30 cellular contexts compared by ENCODE assay signal in genomic region chr13:48040059-48040458, GRCh38. TPM values are rescaled to one million over a fixed set of nuclear protein-coding genes. Genes with fewer than 3 reads are reported as not detected.
DNase-seq lines count a peak whose midpoint lies in the region; ATAC-seq and TF ChIP-seq lines count a peak whose summit lies in the region.
"Had no signal": no experiment of that assay in that cellular context is flagged by ENCODE, and none has a peak within 500 bp of the region (broad histone marks: within the 10 kb centered on the region; RNA-seq: fewer than 3 reads in every experiment).

No MANE protein-coding gene starts in this region.

- peaks cover 48% of the 10 kb centered on the region for H3K4me1 Mint-ChIP-seq in T-helper 2 cell treated with Interferon-gamma antibody and Interleukin-4, amounts not matched to agents 5 μg/mL and 100 μg/mL, for 36 hours (ENCODE audit: low read depth)
- peaks cover 47% of the 10 kb centered on the region for H3K4me1 Mint-ChIP-seq in CD4-positive, alpha-beta T cell (ENCODE audit: low read depth)
- peaks cover 21% of the 10 kb centered on the region for H3K4me1 Mint-ChIP-seq in activated T-helper 17 cell treated with anti-CD3 and anti-CD28 coated beads, Interleukin-2, amount 50 U/mL, for 72 hours
- peaks cover 17 to 66% (median 36%) of the 10 kb centered on the region in 7 donors for H3K4me1 Mint-ChIP-seq in naive thymus-derived CD4-positive, alpha-beta T cell
- peaks cover 52% of the 10 kb centered on the region for H3K4me1 Mint-ChIP-seq in activated CD8-positive, alpha-beta T cell treated with anti-CD3 and anti-CD28 coated beads for 36 hours (ENCODE audit: low read depth)

- peaks cover 14 to 18% of the 10 kb centered on the region in 2 donors for H3K4me1 ChIP-seq in naive thymus-derived CD4-positive, alpha-beta T cell (ENCODE audit: control insufficient read depth in 2 of 2, insufficient read depth in 2 of 2, low read length in 2 of 2)

- no peak for DNase-seq in T-helper 2 cell treated with Interferon-gamma antibody and Interleukin-4, amounts not matched to agents 5 μg/mL and 100 μg/mL, for 36 hours (ENCODE audit: low spot score)
- no peak for DNase-seq in T-helper 2 cell
- no peak for DNase-seq in CD4-positive, alpha-beta T cell
- no peak for DNase-seq in naive thymus-derived CD4-positive, alpha-beta T cell
- DNase-seq in activated CD8-positive, alpha-beta T cell treated with anti-CD3 and anti-CD28 coated beads for 36 hours = no peak
- no peak for DNase-seq in pons (ENCODE audit: low spot score)
- DNase-seq: activated CD8-positive, alpha-beta T cell treated with anti-CD3 and anti-CD28 coated beads, Interleukin-2, amount 10 ng/mL, durations not matched to agents 7 days and 5 days; activated naive CD4-positive, alpha-beta T cell treated with anti-CD3 and anti-CD28 coated beads, Interleukin-2, amount 50 U/mL, for 16 hours; activated T-cell treated with anti-CD3 and anti-CD28 coated beads for 4 hours; CD8-positive, alpha-beta T cell; cerebellar nuclear complex; left cardiac atrium; naive thymus-derived CD8-positive, alpha-beta T cell; NCI-H1092; NCI-H2081; NCI-H345; NCI-H774; pancreas; stimulated activated CD4-positive, alpha-beta T cell treated with anti-CD3 and anti-CD28 coated beads, Interleukin-12 subunit alpha, Interleukin-12 subunit beta, amount 100 ng/mL, for 4 hours; stimulated activated CD4-positive, alpha-beta T cell treated with anti-CD3 and anti-CD28 coated beads, Interleukin-4, amount 100 ng/mL, for 24 hours; stimulated activated naive CD4-positive, alpha-beta T cell had no signal

- TF ChIP-seq CTCF in CD4-positive, alpha-beta T cell (IDR thresholded peaks at IDR 0.05) = no peak
- no peak for TF ChIP-seq CTCF in activated CD8-positive, alpha-beta T cell treated with anti-CD3 and anti-CD28 coated beads for 36 hours (IDR thresholded peaks at IDR 0.05)

- H3K4me3 Mint-ChIP-seq in T-helper 2 cell treated with Interferon-gamma antibody and Interleukin-4, amounts not matched to agents 5 μg/mL and 100 μg/mL, for 36 hours = peak overlapping the region; percentile 29
- H3K4me3 Mint-ChIP-seq in CD4-positive, alpha-beta T cell = peak overlapping the region; percentile 65
- peak overlapping the region; percentile 99 for H3K4me3 Mint-ChIP-seq in activated T-helper 17 cell treated with anti-CD3 and anti-CD28 coated beads, Interleukin-2, amount 50 U/mL, for 72 hours
- H3K4me3 Mint-ChIP-seq in naive thymus-derived CD4-positive, alpha-beta T cell = peak overlapping the region in 2 of 10 donors; percentile 19 to 82
- no peak overlapping the region for H3K4me3 Mint-ChIP-seq in activated CD8-positive, alpha-beta T cell treated with anti-CD3 and anti-CD28 coated beads for 36 hours
- H3K4me3 Mint-ChIP-seq: CD8-positive, alpha-beta T cell had no signal

- H3K27me3 ChIP-seq in CD4-positive, alpha-beta T cell (ENCODE audit: control insufficient read depth, insufficient read depth, low read length) = no peaks in the 10 kb centered on the region
- no peaks in the 10 kb centered on the region for H3K27me3 ChIP-seq in naive thymus-derived CD4-positive, alpha-beta T cell (ENCODE audit: control insufficient read depth in 2 of 2, insufficient read depth in 2 of 2, low read length in 2 of 2)
- H3K27me3 ChIP-seq: pancreas had no signal

- POLR2A ChIA-PET in CD4-positive, alpha-beta T cell (lab: Charles Lee) = interaction anchor here (3.0 kb wide), 1 partner anchor 39 kb away, joined by 12 read pairs; the partner anchor contains the start of gene SUCLA2
- POLR2A ChIA-PET in naive thymus-derived CD4-positive, alpha-beta T cell (lab: Charles Lee) = interaction anchor here (0.9 to 2.4 kb wide), 2 partner anchors 55 to 489 kb away, joined by 4 to 6 read pairs; partner anchors contain the start of gene MED4
- POLR2A ChIA-PET in activated CD8-positive, alpha-beta T cell treated with anti-CD3 and anti-CD28 coated beads for 36 hours (lab: Charles Lee) = interaction anchor here (3.0 kb wide), 1 partner anchor 9 kb away, joined by 8 read pairs; no protein-coding TSS in a partner anchor

- intact Hi-C loops in CD4-positive, alpha-beta T cell (cut with DNase I, micrococcal nuclease) = loop anchor here in 1 of 2 experiments (5.0 kb wide), 1 partner anchor 1407 kb away; no protein-coding TSS in a partner anchor
- intact Hi-C loops in naive thymus-derived CD4-positive, alpha-beta T cell (cut with micrococcal nuclease) = loop anchor here (5.0 kb wide), 1 partner anchor 37 kb away; no protein-coding TSS in a partner anchor
- intact Hi-C loops in activated CD8-positive, alpha-beta T cell treated with anti-CD3 and anti-CD28 coated beads for 36 hours (cut with micrococcal nuclease) = no loop called here

- CTCF ChIA-PET in CD4-positive, alpha-beta T cell (lab: Charles Lee) = interaction anchor here (0.8 kb wide), 1 partner anchor 55 kb away, joined by 3 read pairs; the partner anchor contains the start of gene MED4
- CTCF ChIA-PET in naive thymus-derived CD4-positive, alpha-beta T cell (lab: Charles Lee) = interaction anchor here (0.6 to 1.0 kb wide), 2 partner anchors 9 to 55 kb away, joined by 3 read pairs; partner anchors contain the start of gene MED4
- CTCF ChIA-PET in activated CD8-positive, alpha-beta T cell treated with anti-CD3 and anti-CD28 coated beads for 36 hours (lab: Charles Lee) = no interaction called here

- ATAC-seq in CD4-positive, alpha-beta T cell (ENCODE audit: poor library complexity) = no peak
- no peak for ATAC-seq in activated T-helper 17 cell treated with anti-CD3 and anti-CD28 coated beads, Interleukin-2, amount 50 U/mL, for 72 hours (replicated peaks)
- no peak for ATAC-seq in naive thymus-derived CD4-positive, alpha-beta T cell
- ATAC-seq in activated CD8-positive, alpha-beta T cell treated with anti-CD3 and anti-CD28 coated beads for 36 hours = no peak
- ATAC-seq in HG03175 (IDR thresholded peaks at IDR 0.05; ENCODE audit: unreplicated experiment) = no peak
- ATAC-seq: activated CD8-positive, alpha-beta T cell treated with anti-CD3 and anti-CD28 coated beads, Interleukin-2, amount 10 ng/mL, durations not matched to agents 7 days and 5 days; CD8-positive, alpha-beta T cell; left cardiac atrium; naive thymus-derived CD8-positive, alpha-beta T cell; pancreas; right cardiac atrium; WTC11 had no signal

- H3K27me3 Mint-ChIP-seq in T-helper 2 cell treated with Interferon-gamma antibody and Interleukin-4, amounts not matched to agents 5 μg/mL and 100 μg/mL, for 36 hours (ENCODE audit: low read depth) = no peaks in the 10 kb centered on the region
- no peaks in the 10 kb centered on the region for H3K27me3 Mint-ChIP-seq in CD4-positive, alpha-beta T cell
- H3K27me3 Mint-ChIP-seq in activated T-helper 17 cell treated with anti-CD3 and anti-CD28 coated beads, Interleukin-2, amount 50 U/mL, for 72 hours = no peaks in the 10 kb centered on the region
- H3K27me3 Mint-ChIP-seq in naive thymus-derived CD4-positive, alpha-beta T cell = no peaks in the 10 kb centered on the region
- no peaks in the 10 kb centered on the region for H3K27me3 Mint-ChIP-seq in activated CD8-positive, alpha-beta T cell treated with anti-CD3 and anti-CD28 coated beads for 36 hours
- H3K27me3 Mint-ChIP-seq: naive thymus-derived CD8-positive, alpha-beta T cell had no signal

- H3K36me3 ChIP-seq in naive thymus-derived CD4-positive, alpha-beta T cell (ENCODE audit: control insufficient read depth in 2 of 3, insufficient read depth in 3 of 3, low read length in 3 of 3) = peaks cover 0 to 7% (median 0%) of the 10 kb centered on the region in 3 experiments
- H3K36me3 ChIP-seq: pancreas, thoracic aorta had no signal

- H3K27ac Mint-ChIP-seq in T-helper 2 cell treated with Interferon-gamma antibody and Interleukin-4, amounts not matched to agents 5 μg/mL and 100 μg/mL, for 36 hours = peak overlapping the region; percentile 45
- no peak overlapping the region for H3K27ac Mint-ChIP-seq in CD4-positive, alpha-beta T cell
- H3K27ac Mint-ChIP-seq in activated T-helper 17 cell treated with anti-CD3 and anti-CD28 coated beads, Interleukin-2, amount 50 U/mL, for 72 hours = no peak overlapping the region
- peak overlapping the region in 5 of 9 donors; percentile 21 to 97 (median 80) for H3K27ac Mint-ChIP-seq in naive thymus-derived CD4-positive, alpha-beta T cell
- H3K27ac Mint-ChIP-seq in activated CD8-positive, alpha-beta T cell treated with anti-CD3 and anti-CD28 coated beads for 36 hours = no peak overlapping the region

- H3K9me3 ChIP-seq in CD4-positive, alpha-beta T cell (ENCODE audit: control insufficient read depth, low read length) = no peaks in the 10 kb centered on the region
- no peaks in the 10 kb centered on the region for H3K9me3 ChIP-seq in naive thymus-derived CD4-positive, alpha-beta T cell (ENCODE audit: control insufficient read depth in 2 of 3, low read length in 3 of 3)
- H3K9me3 ChIP-seq: HAP-1, pancreas, thoracic aorta had no signal

- H3K9me3 Mint-ChIP-seq in T-helper 2 cell treated with Interferon-gamma antibody and Interleukin-4, amounts not matched to agents 5 μg/mL and 100 μg/mL, for 36 hours = no peaks in the 10 kb centered on the region
- no peaks in the 10 kb centered on the region for H3K9me3 Mint-ChIP-seq in CD4-positive, alpha-beta T cell
- no peaks in the 10 kb centered on the region for H3K9me3 Mint-ChIP-seq in activated T-helper 17 cell treated with anti-CD3 and anti-CD28 coated beads, Interleukin-2, amount 50 U/mL, for 72 hours
- no peaks in the 10 kb centered on the region for H3K9me3 Mint-ChIP-seq in naive thymus-derived CD4-positive, alpha-beta T cell
- no peaks in the 10 kb centered on the region for H3K9me3 Mint-ChIP-seq in activated CD8-positive, alpha-beta T cell treated with anti-CD3 and anti-CD28 coated beads for 36 hours
- H3K9me3 Mint-ChIP-seq: CD8-positive, alpha-beta T cell; naive thymus-derived CD8-positive, alpha-beta T cell; WTC11 had no signal

- H3K27ac ChIP-seq in CD4-positive, alpha-beta T cell (ENCODE audit: low read depth, low read length) = no peak overlapping the region
- H3K27ac ChIP-seq in naive thymus-derived CD4-positive, alpha-beta T cell (ENCODE audit: low read depth, low read length) = no peak overlapping the region
- H3K27ac ChIP-seq: 22Rv1, HL-60, pancreas, SK-N-MC, thoracic aorta had no signal

- peaks cover 45% of the 10 kb centered on the region for H3K36me3 Mint-ChIP-seq in T-helper 2 cell treated with Interferon-gamma antibody and Interleukin-4, amounts not matched to agents 5 μg/mL and 100 μg/mL, for 36 hours (ENCODE audit: low read depth)
- peaks cover 51% of the 10 kb centered on the region for H3K36me3 Mint-ChIP-seq in CD4-positive, alpha-beta T cell (ENCODE audit: low read depth)
- peaks cover 42% of the 10 kb centered on the region for H3K36me3 Mint-ChIP-seq in activated T-helper 17 cell treated with anti-CD3 and anti-CD28 coated beads, Interleukin-2, amount 50 U/mL, for 72 hours (ENCODE audit: low read depth)
- H3K36me3 Mint-ChIP-seq in naive thymus-derived CD4-positive, alpha-beta T cell = peaks cover 4 to 19% (median 13%) of the 10 kb centered on the region in 5 donors
- H3K36me3 Mint-ChIP-seq in activated CD8-positive, alpha-beta T cell treated with anti-CD3 and anti-CD28 coated beads for 36 hours (ENCODE audit: low read depth) = peaks cover 25% of the 10 kb centered on the region

- H3K4me3 ChIP-seq in naive thymus-derived CD4-positive, alpha-beta T cell (ENCODE audit: low read length) = no peak overlapping the region
- H3K4me3 ChIP-seq: HAP-1, pancreas, SK-N-MC, thoracic aorta had no signal

RNA-seq across cellular contexts. Expression of gene NUDT15, which starts 2.5 kb away (rescaled TPM):
- total RNA-seq in CD4-positive, alpha-beta T cell = 10 to 100 TPM; 14.4 to 16.2 TPM
- 10 to 100 TPM; 20.1 to 28.1 TPM for total RNA-seq in activated T-helper 17 cell treated with anti-CD3 and anti-CD28 coated beads, Interleukin-2, amount 50 U/mL, for 72 hours
- total RNA-seq in naive thymus-derived CD4-positive, alpha-beta T cell = 10 to 100 TPM in 1 of 5 experiments, 1 to 10 TPM in 4; 4.3 to 13.6 (median 8.7) TPM
- 10 to 100 TPM in 1 of 2 donors, 1 to 10 TPM in 1; 7.2 to 10.0 TPM for polyA plus RNA-seq in naive thymus-derived CD4-positive, alpha-beta T cell
- 10 to 100 TPM; 22.8 to 23.5 TPM for total RNA-seq in activated CD8-positive, alpha-beta T cell treated with anti-CD3 and anti-CD28 coated beads for 36 hours

RNA-seq across cellular contexts. Expression of gene SUCLA2, which starts 39.0 kb away (rescaled TPM):
- total RNA-seq in CD4-positive, alpha-beta T cell = 10 to 100 TPM; 18.7 to 21.4 TPM
- total RNA-seq in activated T-helper 17 cell treated with anti-CD3 and anti-CD28 coated beads, Interleukin-2, amount 50 U/mL, for 72 hours = 10 to 100 TPM; 30.5 to 43.8 TPM
- total RNA-seq in naive thymus-derived CD4-positive, alpha-beta T cell = 10 to 100 TPM; 20.0 to 36.6 (median 26.4) TPM
- 10 to 100 TPM; 26.1 to 34.4 TPM for polyA plus RNA-seq in naive thymus-derived CD4-positive, alpha-beta T cell
- total RNA-seq in activated CD8-positive, alpha-beta T cell treated with anti-CD3 and anti-CD28 coated beads for 36 hours = 10 to 100 TPM; 42.2 to 44.7 TPM

RNA-seq across cellular contexts. Expression of gene MED4, which starts 54.8 kb away (rescaled TPM):
- 10 to 100 TPM; 48.9 to 56.1 TPM for total RNA-seq in CD4-positive, alpha-beta T cell
- 10 to 100 TPM; 42.0 to 58.9 TPM for total RNA-seq in activated T-helper 17 cell treated with anti-CD3 and anti-CD28 coated beads, Interleukin-2, amount 50 U/mL, for 72 hours
- total RNA-seq in naive thymus-derived CD4-positive, alpha-beta T cell = 10 to 100 TPM; 43.4 to 60.9 (median 50.0) TPM
- 10 to 100 TPM; 79.8 to 90.0 TPM for polyA plus RNA-seq in naive thymus-derived CD4-positive, alpha-beta T cell
- total RNA-seq in activated CD8-positive, alpha-beta T cell treated with anti-CD3 and anti-CD28 coated beads for 36 hours = 10 to 100 TPM; 53.6 to 57.2 TPM

Comparison
In these comparisons a context has a peak if more than half of its experiments do, and no peak if none do; other contexts are left out.
1. H3K27ac Mint-ChIP-seq: peak in T-helper 2 cell treated with Interferon-gamma antibody and Interleukin-4, amounts not matched to agents 5 μg/mL and 100 μg/mL, for 36 hours (single experiment) and naive thymus-derived CD4-positive, alpha-beta T cell (5 of 9); none in CD4-positive, alpha-beta T cell (single experiment), activated T-helper 17 cell treated with anti-CD3 and anti-CD28 coated beads, Interleukin-2, amount 50 U/mL, for 72 hours (single experiment) and activated CD8-positive, alpha-beta T cell treated with anti-CD3 and anti-CD28 coated beads for 36 hours (single experiment).